Comparison of ENCODE assay signal across 1 cellular context in the genomic region with DNA sequence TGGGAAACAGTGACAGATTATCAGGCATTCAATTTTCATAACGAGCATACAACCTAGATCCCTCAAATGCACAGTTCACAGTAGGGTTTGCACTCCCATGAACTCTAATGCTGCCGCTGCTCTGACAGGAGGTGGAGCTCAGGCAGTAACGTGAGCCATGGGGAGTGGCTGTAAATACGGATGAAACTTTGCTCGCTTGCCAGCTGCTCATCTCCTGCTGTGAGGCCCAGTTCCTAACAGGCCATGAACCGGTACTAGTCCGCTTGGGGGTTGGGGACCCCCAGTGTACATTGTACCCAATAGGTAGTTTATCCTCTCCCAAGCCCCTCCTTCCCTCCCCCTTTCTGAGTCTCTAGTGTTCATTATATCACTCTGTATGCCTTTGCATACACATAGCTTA.
TF ChIP-seq lines count a peak whose summit lies in the region.

No MANE protein-coding gene starts in this region.

TF ChIP-seq in HepG2, 621 proteins besides CTCF, POLR2A, EP300 and RAD21 (continued from another document):
- TF ChIP-seq, protein P1, sequence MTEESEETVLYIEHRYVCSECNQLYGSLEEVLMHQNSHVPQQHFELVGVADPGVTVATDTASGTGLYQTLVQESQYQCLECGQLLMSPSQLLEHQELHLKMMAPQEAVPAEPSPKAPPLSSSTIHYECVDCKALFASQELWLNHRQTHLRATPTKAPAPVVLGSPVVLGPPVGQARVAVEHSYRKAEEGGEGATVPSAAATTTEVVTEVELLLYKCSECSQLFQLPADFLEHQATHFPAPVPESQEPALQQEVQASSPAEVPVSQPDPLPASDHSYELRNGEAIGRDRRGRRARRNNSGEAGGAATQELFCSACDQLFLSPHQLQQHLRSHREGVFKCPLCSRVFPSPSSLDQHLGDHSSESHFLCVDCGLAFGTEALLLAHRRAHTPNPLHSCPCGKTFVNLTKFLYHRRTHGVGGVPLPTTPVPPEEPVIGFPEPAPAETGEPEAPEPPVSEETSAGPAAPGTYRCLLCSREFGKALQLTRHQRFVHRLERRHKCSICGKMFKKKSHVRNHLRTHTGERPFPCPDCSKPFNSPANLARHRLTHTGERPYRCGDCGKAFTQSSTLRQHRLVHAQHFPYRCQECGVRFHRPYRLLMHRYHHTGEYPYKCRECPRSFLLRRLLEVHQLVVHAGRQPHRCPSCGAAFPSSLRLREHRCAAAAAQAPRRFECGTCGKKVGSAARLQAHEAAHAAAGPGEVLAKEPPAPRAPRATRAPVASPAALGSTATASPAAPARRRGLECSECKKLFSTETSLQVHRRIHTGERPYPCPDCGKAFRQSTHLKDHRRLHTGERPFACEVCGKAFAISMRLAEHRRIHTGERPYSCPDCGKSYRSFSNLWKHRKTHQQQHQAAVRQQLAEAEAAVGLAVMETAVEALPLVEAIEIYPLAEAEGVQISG (CRISPR knock-in tag; IDR thresholded peaks at IDR 0.05), result no peak
- TF ChIP-seq ZNF766 (CRISPR knock-in tag; IDR thresholded peaks at IDR 0.05; ENCODE audit: borderline replicate concordance) (no peak), GATA4 (IDR thresholded peaks at IDR 0.05; ENCODE audit: borderline replicate concordance, low read depth) (no peak), HOXA3 (CRISPR knock-in tag; IDR thresholded peaks at IDR 0.05) (0 out of 2 replicates have a peak, but pooled peaks have one; percentile 14), SAFB2 (CRISPR knock-in tag; IDR thresholded peaks at IDR 0.05; ENCODE audit: borderline replicate concordance, low read depth) (no peak), ZFY (CRISPR knock-in tag; IDR thresholded peaks at IDR 0.05) (0 out of 2 replicates have a peak, but pooled peaks have one; percentile 21), ZNF563 (CRISPR knock-in tag; IDR thresholded peaks at IDR 0.05) (no peak), ZBTB38 (CRISPR knock-in tag; IDR thresholded peaks at IDR 0.05) (no peak), ZNF501 (CRISPR knock-in tag; IDR thresholded peaks at IDR 0.05) (0 out of 2 replicates have a peak, but pooled peaks have one; percentile 21), SALL1 (CRISPR knock-in tag; IDR thresholded peaks at IDR 0.05) (0 out of 2 replicates have a peak, but pooled peaks have one; percentile 16)
- TF ChIP-seq, protein P2, sequence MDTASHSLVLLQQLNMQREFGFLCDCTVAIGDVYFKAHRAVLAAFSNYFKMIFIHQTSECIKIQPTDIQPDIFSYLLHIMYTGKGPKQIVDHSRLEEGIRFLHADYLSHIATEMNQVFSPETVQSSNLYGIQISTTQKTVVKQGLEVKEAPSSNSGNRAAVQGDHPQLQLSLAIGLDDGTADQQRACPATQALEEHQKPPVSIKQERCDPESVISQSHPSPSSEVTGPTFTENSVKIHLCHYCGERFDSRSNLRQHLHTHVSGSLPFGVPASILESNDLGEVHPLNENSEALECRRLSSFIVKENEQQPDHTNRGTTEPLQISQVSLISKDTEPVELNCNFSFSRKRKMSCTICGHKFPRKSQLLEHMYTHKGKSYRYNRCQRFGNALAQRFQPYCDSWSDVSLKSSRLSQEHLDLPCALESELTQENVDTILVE (CRISPR knock-in tag; IDR thresholded peaks at IDR 0.05), result no peak
- TF ChIP-seq, protein P3, sequence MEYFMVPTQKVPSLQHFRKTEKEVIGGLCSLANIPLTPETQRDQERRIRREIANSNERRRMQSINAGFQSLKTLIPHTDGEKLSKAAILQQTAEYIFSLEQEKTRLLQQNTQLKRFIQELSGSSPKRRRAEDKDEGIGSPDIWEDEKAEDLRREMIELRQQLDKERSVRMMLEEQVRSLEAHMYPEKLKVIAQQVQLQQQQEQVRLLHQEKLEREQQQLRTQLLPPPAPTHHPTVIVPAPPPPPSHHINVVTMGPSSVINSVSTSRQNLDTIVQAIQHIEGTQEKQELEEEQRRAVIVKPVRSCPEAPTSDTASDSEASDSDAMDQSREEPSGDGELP (IDR thresholded peaks at IDR 0.05; ENCODE audit: borderline replicate concordance, low read depth), result peak; percentile 54; the same call in 1 of the 2 replicates
- TF ChIP-seq, protein P4, sequence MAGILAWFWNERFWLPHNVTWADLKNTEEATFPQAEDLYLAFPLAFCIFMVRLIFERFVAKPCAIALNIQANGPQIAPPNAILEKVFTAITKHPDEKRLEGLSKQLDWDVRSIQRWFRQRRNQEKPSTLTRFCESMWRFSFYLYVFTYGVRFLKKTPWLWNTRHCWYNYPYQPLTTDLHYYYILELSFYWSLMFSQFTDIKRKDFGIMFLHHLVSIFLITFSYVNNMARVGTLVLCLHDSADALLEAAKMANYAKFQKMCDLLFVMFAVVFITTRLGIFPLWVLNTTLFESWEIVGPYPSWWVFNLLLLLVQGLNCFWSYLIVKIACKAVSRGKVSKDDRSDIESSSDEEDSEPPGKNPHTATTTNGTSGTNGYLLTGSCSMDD (CRISPR knock-in tag; IDR thresholded peaks at IDR 0.05), result no peak
- TF ChIP-seq, protein P5, sequence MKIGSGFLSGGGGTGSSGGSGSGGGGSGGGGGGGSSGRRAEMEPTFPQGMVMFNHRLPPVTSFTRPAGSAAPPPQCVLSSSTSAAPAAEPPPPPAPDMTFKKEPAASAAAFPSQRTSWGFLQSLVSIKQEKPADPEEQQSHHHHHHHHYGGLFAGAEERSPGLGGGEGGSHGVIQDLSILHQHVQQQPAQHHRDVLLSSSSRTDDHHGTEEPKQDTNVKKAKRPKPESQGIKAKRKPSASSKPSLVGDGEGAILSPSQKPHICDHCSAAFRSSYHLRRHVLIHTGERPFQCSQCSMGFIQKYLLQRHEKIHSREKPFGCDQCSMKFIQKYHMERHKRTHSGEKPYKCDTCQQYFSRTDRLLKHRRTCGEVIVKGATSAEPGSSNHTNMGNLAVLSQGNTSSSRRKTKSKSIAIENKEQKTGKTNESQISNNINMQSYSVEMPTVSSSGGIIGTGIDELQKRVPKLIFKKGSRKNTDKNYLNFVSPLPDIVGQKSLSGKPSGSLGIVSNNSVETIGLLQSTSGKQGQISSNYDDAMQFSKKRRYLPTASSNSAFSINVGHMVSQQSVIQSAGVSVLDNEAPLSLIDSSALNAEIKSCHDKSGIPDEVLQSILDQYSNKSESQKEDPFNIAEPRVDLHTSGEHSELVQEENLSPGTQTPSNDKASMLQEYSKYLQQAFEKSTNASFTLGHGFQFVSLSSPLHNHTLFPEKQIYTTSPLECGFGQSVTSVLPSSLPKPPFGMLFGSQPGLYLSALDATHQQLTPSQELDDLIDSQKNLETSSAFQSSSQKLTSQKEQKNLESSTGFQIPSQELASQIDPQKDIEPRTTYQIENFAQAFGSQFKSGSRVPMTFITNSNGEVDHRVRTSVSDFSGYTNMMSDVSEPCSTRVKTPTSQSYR (CRISPR knock-in tag; IDR thresholded peaks at IDR 0.05; ENCODE audit: borderline replicate concordance), result no peak
